Comparison of ENCODE assay signal across 11 cellular contexts in the genomic region with DNA sequence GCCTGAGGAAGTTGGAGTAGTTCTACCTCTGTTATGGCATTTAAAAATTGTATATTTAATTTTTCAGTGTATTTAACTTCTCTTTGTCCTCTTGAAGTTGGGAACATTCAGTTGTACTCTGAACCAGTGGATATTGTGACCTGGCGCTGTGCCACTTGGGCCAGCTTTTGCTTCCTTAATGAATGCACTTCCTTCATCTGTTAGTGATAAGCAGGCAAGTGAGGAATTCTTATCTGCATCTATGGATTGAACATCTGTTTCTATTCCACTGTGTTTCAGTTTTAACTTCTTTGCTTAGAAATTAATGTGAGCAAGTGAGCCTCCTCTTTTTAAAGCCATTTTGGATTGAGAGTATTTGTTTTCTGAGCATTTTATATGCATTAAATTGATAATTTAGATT.
DNase-seq lines count a peak whose midpoint lies in the region; ATAC-seq and TF ChIP-seq lines count a peak whose summit lies in the region.
"Had no signal": no experiment of that assay in that cellular context is flagged by ENCODE, and none has a peak within 500 bp of the region (broad histone marks: within the 10 kb centered on the region; RNA-seq: fewer than 3 reads in every experiment).

No MANE protein-coding gene starts in this region.

- H2BK12ac ChIP-seq in neuronal stem cell (ENCODE audit: low read length), result no peak overlapping the region

- no peak overlapping the region for H3K4me3 ChIP-seq in A673 (ENCODE audit: low read depth, low read length, poor library complexity, severe bottlenecking)
- no peak overlapping the region; the same call in 1 of the 2 replicates for H3K4me3 ChIP-seq in SK-N-MC
- H3K4me3 ChIP-seq in neuronal stem cell (ENCODE audit: low read length in 2 of 2), result no peak overlapping the region

- H4K91ac ChIP-seq in neuronal stem cell (ENCODE audit: low read depth, low read length, poor library complexity), result no peak overlapping the region

- H3K9me3 ChIP-seq in A673 (ENCODE audit: low read depth, low read length, poor library complexity, severe bottlenecking) (no peaks in the 10 kb centered on the region), SK-N-MC (ENCODE audit: low read depth, low read length) (no peaks in the 10 kb centered on the region), neuronal stem cell (replicated peaks in 1 of 2; ENCODE audit: control insufficient read depth in 2 of 2, insufficient read depth in 1 of 2, low read depth in 1 of 2, low read length in 2 of 2) (no peaks in the 10 kb centered on the region)

- no peak overlapping the region for H3K18ac ChIP-seq in neuronal stem cell (ENCODE audit: low read length)

- intact Hi-C loops in A673 (cut with micrococcal nuclease; ENCODE audit: unreplicated experiment), result no loop called here

- no peak overlapping the region for H3K4ac ChIP-seq in neuronal stem cell (ENCODE audit: low read length)

- H3K27ac ChIP-seq in A673 (ENCODE audit: low read depth, low read length, poor library complexity, severe bottlenecking) (no peak overlapping the region), SK-N-MC (peak overlapping the region; percentile 23; the same call in 1 of the 2 replicates), neuronal stem cell (replicated peaks; ENCODE audit: low read length) (no peak overlapping the region)

- H3K14ac ChIP-seq in neuronal stem cell (ENCODE audit: low read length), result no peak overlapping the region

- no peak overlapping the region for H2AK5ac ChIP-seq in neuronal stem cell (ENCODE audit: low read depth, low read length)

- H3K23ac ChIP-seq in neuronal stem cell (ENCODE audit: low read depth, low read length, poor library complexity), result no peak overlapping the region

- H4K8ac ChIP-seq in neuronal stem cell (ENCODE audit: low read depth, low read length), result no peak overlapping the region

- no peak for ATAC-seq in GM18861 (IDR thresholded peaks at IDR 0.05; ENCODE audit: unreplicated experiment)
- no peak for ATAC-seq in GM19467 (IDR thresholded peaks at IDR 0.05; ENCODE audit: unreplicated experiment)

- no peak overlapping the region for H2BK5ac ChIP-seq in neuronal stem cell (ENCODE audit: low read length)

- H3K9ac ChIP-seq in SK-N-MC (ENCODE audit: insufficient read length), result no peak overlapping the region
- no peak overlapping the region for H3K9ac ChIP-seq in neuronal stem cell (ENCODE audit: low read depth, low read length, poor library complexity)

- DNase-seq in A673 (ENCODE audit: low spot score) (peak; percentile 15), SK-N-MC (ENCODE audit: low read depth, low spot score) (no peak), glomerular endothelial cell (ENCODE audit: extremely low read depth, low read depth, low spot score) (peak; percentile 96), mucosa of gallbladder (ENCODE audit: low spot score) (peak; percentile 89), neuronal stem cell (ENCODE audit: low spot score) (no peak)
- DNase-seq in stimulated activated CD4-positive, alpha-beta T cell treated with anti-CD3 and anti-CD28 coated beads, Interleukin-1b, Interleukin-23, amount 100 ng/mL, for 48 hours, result no peak
- DNase-seq: activated T-cell treated with anti-CD3 and anti-CD28 coated beads for 4 hours; effector CD8-positive, alpha-beta T cell; HFFc6 had no signal

- no CpG with 5 or more reads among the region's 1 CpG for WGBS in neuronal stem cell (ENCODE audit: extremely low coverage in 2 of 2, insufficient read length in 2 of 2, insufficient replicate concordance in 1 of 2), 2 donors

- no TSS peak for BruUV-seq in A673 (replicated peaks; lab: Mats Ljungman, UMichigan)

- CTCF ChIA-PET in A673 (lab: Charles Lee), result no interaction called here

- no peak for TF ChIP-seq CTCF in A673 (conservative IDR thresholded peaks at IDR 0.05; ENCODE audit: low read depth, low read length)

- no peak overlapping the region for H3K4me2 ChIP-seq in neuronal stem cell (ENCODE audit: insufficient read depth, low read length, poor library complexity, severe bottlenecking)

- H3K79me1 ChIP-seq in neuronal stem cell (ENCODE audit: low read depth, low read length), result no peaks in the 10 kb centered on the region

- H3K27me3 ChIP-seq in A673 (replicated peaks; ENCODE audit: insufficient read depth, low read depth, low read length, poor library complexity) (peaks cover 6% of the 10 kb centered on the region), neuronal stem cell (ENCODE audit: control insufficient read depth in 3 of 3, insufficient read depth in 3 of 3, low read depth in 1 of 3, low read length in 3 of 3) (no peaks in the 10 kb centered on the region)

- H3K4me1 ChIP-seq in A673 (ENCODE audit: insufficient read depth, low read length, poor library complexity, severe bottlenecking), result no peaks in the 10 kb centered on the region
- H3K4me1 ChIP-seq in neuronal stem cell (ENCODE audit: control insufficient read depth in 2 of 2, insufficient read depth in 1 of 2, low read depth in 1 of 2, low read length in 2 of 2), result peaks cover 0 to 6% of the 10 kb centered on the region in 2 donors

- H3K36me3 ChIP-seq in A673 (ENCODE audit: insufficient read depth, low read length, poor library complexity, severe bottlenecking), result no peaks in the 10 kb centered on the region
- no peaks in the 10 kb centered on the region for H3K36me3 ChIP-seq in SK-N-MC (ENCODE audit: insufficient read depth, low read length)
- no peaks in the 10 kb centered on the region for H3K36me3 ChIP-seq in neuronal stem cell (replicated peaks in 1 of 2; ENCODE audit: control insufficient read depth in 2 of 2, insufficient read depth in 2 of 2, low read length in 2 of 2)

- POLR2A ChIA-PET in A673 (lab: Charles Lee; ENCODE audit: low non-redundant PET), result no interaction called here

- no peak overlapping the region for H2AFZ ChIP-seq in neuronal stem cell (ENCODE audit: low read length)

- no peak overlapping the region for H2BK120ac ChIP-seq in neuronal stem cell (ENCODE audit: low read depth, low read length)

- H2BK15ac ChIP-seq in neuronal stem cell (ENCODE audit: low read length), result no peak overlapping the region

Comparison
In these comparisons a context has a peak if more than half of its experiments do, and no peak if none do; other contexts are left out.
1. DNase-seq: peak in A673 (single experiment), glomerular endothelial cell (single experiment) and mucosa of gallbladder (single experiment); none in SK-N-MC (single experiment), neuronal stem cell (single experiment) and stimulated activated CD4-positive, alpha-beta T cell treated with anti-CD3 and anti-CD28 coated beads, Interleukin-1b, Interleukin-23, amount 100 ng/mL, for 48 hours (single experiment).